Comparison of ENCODE assay signal across 1 cellular context in the genomic region with DNA sequence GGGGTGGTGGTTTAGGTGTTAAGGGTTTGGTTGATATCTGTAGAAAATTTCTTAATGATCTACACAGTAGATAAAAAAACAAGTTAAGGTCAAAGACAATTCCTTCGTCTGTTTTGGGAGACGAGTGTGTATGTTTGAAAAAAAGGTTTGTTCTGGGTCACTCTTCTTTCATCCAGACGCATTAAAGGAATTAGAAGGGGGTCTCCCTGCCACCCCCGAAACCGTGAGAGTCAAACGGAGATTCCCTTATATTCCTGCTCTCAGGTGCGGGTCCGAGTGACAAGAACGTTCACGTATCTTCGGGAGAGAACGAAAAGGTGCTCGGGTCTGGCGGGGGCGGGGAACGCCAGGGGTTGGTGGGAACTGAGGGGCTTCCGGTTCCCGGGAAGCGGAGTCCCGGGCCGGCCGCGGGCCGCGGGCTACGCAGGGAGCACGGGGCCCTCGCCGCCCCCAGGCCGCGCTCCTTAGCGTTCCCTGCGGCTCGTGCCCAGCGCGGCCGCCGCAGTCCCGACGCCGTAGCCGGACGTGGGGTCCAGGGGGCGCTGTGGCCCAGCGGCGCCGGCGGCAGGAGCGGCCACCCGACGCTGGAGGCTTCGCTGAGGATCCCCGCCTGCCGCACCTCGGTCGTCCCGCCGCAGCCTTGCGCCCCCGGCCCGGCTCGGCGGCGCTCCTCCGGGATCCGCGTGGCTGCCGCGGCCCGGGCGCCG.
TF ChIP-seq lines count a peak whose summit lies in the region.

A gene with protein sequence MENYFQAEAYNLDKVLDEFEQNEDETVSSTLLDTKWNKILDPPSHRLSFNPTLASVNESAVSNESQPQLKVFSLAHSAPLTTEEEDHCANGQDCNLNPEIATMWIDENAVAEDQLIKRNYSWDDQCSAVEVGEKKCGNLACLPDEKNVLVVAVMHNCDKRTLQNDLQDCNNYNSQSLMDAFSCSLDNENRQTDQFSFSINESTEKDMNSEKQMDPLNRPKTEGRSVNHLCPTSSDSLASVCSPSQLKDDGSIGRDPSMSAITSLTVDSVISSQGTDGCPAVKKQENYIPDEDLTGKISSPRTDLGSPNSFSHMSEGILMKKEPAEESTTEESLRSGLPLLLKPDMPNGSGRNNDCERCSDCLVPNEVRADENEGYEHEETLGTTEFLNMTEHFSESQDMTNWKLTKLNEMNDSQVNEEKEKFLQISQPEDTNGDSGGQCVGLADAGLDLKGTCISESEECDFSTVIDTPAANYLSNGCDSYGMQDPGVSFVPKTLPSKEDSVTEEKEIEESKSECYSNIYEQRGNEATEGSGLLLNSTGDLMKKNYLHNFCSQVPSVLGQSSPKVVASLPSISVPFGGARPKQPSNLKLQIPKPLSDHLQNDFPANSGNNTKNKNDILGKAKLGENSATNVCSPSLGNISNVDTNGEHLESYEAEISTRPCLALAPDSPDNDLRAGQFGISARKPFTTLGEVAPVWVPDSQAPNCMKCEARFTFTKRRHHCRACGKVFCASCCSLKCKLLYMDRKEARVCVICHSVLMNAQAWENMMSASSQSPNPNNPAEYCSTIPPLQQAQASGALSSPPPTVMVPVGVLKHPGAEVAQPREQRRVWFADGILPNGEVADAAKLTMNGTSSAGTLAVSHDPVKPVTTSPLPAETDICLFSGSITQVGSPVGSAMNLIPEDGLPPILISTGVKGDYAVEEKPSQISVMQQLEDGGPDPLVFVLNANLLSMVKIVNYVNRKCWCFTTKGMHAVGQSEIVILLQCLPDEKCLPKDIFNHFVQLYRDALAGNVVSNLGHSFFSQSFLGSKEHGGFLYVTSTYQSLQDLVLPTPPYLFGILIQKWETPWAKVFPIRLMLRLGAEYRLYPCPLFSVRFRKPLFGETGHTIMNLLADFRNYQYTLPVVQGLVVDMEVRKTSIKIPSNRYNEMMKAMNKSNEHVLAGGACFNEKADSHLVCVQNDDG (N-terminal part only) (plus strand): TSS at position 577 of the 707 bp plus-strand sequence. CDS start 91,118 bp downstream, outside the sequence.

TF ChIP-seq in HepG2, 621 proteins besides CTCF, POLR2A, EP300 and RAD21 (continued from another document and continues in another):
- TF ChIP-seq ZNF550 (CRISPR knock-in tag; IDR thresholded peaks at IDR 0.05; ENCODE audit: borderline replicate concordance) = no peak
- TF ChIP-seq YY1 (IDR thresholded peaks at IDR 0.05; ENCODE audit: insufficient read depth, insufficient replicate concordance, low read depth, low read length) = peak; percentile 75
- TF ChIP-seq ZNF501 (CRISPR knock-in tag; IDR thresholded peaks at IDR 0.05) = 0 out of 2 replicates have a peak, but pooled peaks have one; percentile 9
- peak; percentile 92 for TF ChIP-seq HNRNPLL (IDR thresholded peaks at IDR 0.05; ENCODE audit: low read depth, low read length, poor library complexity, severe bottlenecking)
- TF ChIP-seq CBX1 (IDR thresholded peaks at IDR 0.05; ENCODE audit: low read depth) = peak; percentile 48
- TF ChIP-seq ZNF883 (CRISPR knock-in tag; IDR thresholded peaks at IDR 0.05; ENCODE audit: not compliant biosample characterization) = peak; percentile 12
- TF ChIP-seq KAT7 (CRISPR knock-in tag; IDR thresholded peaks at IDR 0.05; ENCODE audit: borderline replicate concordance) = peak; percentile 85; the same call in 1 of the 2 replicates
- TF ChIP-seq ZFYVE20 (CRISPR knock-in tag; IDR thresholded peaks at IDR 0.05; ENCODE audit: borderline replicate concordance, low read depth) = no peak
- TF ChIP-seq, protein P1, sequence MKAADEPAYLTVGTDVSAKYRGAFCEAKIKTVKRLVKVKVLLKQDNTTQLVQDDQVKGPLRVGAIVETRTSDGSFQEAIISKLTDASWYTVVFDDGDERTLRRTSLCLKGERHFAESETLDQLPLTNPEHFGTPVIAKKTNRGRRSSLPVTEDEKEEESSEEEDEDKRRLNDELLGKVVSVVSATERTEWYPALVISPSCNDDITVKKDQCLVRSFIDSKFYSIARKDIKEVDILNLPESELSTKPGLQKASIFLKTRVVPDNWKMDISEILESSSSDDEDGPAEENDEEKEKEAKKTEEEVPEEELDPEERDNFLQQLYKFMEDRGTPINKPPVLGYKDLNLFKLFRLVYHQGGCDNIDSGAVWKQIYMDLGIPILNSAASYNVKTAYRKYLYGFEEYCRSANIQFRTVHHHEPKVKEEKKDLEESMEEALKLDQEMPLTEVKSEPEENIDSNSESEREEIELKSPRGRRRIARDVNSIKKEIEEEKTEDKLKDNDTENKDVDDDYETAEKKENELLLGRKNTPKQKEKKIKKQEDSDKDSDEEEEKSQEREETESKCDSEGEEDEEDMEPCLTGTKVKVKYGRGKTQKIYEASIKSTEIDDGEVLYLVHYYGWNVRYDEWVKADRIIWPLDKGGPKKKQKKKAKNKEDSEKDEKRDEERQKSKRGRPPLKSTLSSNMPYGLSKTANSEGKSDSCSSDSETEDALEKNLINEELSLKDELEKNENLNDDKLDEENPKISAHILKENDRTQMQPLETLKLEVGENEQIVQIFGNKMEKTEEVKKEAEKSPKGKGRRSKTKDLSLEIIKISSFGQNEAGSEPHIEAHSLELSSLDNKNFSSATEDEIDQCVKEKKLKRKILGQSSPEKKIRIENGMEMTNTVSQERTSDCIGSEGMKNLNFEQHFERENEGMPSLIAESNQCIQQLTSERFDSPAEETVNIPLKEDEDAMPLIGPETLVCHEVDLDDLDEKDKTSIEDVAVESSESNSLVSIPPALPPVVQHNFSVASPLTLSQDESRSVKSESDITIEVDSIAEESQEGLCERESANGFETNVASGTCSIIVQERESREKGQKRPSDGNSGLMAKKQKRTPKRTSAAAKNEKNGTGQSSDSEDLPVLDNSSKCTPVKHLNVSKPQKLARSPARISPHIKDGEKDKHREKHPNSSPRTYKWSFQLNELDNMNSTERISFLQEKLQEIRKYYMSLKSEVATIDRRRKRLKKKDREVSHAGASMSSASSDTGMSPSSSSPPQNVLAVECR (CRISPR knock-in tag; IDR thresholded peaks at IDR 0.05; ENCODE audit: borderline replicate concordance) = peak; percentile 75; the same call in 1 of the 2 replicates
- TF ChIP-seq DNMT3B (CRISPR knock-in tag; conservative IDR thresholded peaks at IDR 0.05) = no peak
- TF ChIP-seq, protein P2, sequence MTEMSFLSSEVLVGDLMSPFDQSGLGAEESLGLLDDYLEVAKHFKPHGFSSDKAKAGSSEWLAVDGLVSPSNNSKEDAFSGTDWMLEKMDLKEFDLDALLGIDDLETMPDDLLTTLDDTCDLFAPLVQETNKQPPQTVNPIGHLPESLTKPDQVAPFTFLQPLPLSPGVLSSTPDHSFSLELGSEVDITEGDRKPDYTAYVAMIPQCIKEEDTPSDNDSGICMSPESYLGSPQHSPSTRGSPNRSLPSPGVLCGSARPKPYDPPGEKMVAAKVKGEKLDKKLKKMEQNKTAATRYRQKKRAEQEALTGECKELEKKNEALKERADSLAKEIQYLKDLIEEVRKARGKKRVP (CRISPR knock-in tag; IDR thresholded peaks at IDR 0.05) = peak in 1 of 2 experiments; percentile 22; a peak in 1 of 4 replicates
- TF ChIP-seq HOXA3 (CRISPR knock-in tag; IDR thresholded peaks at IDR 0.05) = peak; percentile 83
- peak; percentile 72 for TF ChIP-seq ZBTB38 (CRISPR knock-in tag; IDR thresholded peaks at IDR 0.05)
- TF ChIP-seq TRIM24 (CRISPR knock-in tag; IDR thresholded peaks at IDR 0.05) = no peak
- TF ChIP-seq TAF15 (IDR thresholded peaks at IDR 0.05; ENCODE audit: low read depth, low read length, poor library complexity, severe bottlenecking) = no peak
- peak; percentile 64 for TF ChIP-seq ZNF768 (CRISPR knock-in tag; IDR thresholded peaks at IDR 0.05)
- TF ChIP-seq, protein P3, sequence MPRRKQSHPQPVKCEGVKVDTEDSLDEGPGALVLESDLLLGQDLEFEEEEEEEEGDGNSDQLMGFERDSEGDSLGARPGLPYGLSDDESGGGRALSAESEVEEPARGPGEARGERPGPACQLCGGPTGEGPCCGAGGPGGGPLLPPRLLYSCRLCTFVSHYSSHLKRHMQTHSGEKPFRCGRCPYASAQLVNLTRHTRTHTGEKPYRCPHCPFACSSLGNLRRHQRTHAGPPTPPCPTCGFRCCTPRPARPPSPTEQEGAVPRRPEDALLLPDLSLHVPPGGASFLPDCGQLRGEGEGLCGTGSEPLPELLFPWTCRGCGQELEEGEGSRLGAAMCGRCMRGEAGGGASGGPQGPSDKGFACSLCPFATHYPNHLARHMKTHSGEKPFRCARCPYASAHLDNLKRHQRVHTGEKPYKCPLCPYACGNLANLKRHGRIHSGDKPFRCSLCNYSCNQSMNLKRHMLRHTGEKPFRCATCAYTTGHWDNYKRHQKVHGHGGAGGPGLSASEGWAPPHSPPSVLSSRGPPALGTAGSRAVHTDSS (CRISPR knock-in tag; conservative IDR thresholded peaks at IDR 0.05) = no peak
- TF ChIP-seq ZNF660 (CRISPR knock-in tag; IDR thresholded peaks at IDR 0.05; ENCODE audit: borderline replicate concordance, low read depth) = no peak
- TF ChIP-seq POGZ (CRISPR knock-in tag; IDR thresholded peaks at IDR 0.05) = peak; percentile 4; the same call in 1 of the 2 replicates
- TF ChIP-seq, protein P4, sequence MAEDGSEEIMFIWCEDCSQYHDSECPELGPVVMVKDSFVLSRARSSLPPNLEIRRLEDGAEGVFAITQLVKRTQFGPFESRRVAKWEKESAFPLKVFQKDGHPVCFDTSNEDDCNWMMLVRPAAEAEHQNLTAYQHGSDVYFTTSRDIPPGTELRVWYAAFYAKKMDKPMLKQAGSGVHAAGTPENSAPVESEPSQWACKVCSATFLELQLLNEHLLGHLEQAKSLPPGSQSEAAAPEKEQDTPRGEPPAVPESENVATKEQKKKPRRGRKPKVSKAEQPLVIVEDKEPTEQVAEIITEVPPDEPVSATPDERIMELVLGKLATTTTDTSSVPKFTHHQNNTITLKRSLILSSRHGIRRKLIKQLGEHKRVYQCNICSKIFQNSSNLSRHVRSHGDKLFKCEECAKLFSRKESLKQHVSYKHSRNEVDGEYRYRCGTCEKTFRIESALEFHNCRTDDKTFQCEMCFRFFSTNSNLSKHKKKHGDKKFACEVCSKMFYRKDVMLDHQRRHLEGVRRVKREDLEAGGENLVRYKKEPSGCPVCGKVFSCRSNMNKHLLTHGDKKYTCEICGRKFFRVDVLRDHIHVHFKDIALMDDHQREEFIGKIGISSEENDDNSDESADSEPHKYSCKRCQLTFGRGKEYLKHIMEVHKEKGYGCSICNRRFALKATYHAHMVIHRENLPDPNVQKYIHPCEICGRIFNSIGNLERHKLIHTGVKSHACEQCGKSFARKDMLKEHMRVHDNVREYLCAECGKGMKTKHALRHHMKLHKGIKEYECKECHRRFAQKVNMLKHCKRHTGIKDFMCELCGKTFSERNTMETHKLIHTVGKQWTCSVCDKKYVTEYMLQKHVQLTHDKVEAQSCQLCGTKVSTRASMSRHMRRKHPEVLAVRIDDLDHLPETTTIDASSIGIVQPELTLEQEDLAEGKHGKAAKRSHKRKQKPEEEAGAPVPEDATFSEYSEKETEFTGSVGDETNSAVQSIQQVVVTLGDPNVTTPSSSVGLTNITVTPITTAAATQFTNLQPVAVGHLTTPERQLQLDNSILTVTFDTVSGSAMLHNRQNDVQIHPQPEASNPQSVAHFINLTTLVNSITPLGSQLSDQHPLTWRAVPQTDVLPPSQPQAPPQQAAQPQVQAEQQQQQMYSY (CRISPR knock-in tag; IDR thresholded peaks at IDR 0.05) = peak; percentile 61; the same call in 1 of the 2 replicates
- TF ChIP-seq ZNF670 (CRISPR knock-in tag; IDR thresholded peaks at IDR 0.05; ENCODE audit: borderline replicate concordance) = no peak
- TF ChIP-seq, protein P5, sequence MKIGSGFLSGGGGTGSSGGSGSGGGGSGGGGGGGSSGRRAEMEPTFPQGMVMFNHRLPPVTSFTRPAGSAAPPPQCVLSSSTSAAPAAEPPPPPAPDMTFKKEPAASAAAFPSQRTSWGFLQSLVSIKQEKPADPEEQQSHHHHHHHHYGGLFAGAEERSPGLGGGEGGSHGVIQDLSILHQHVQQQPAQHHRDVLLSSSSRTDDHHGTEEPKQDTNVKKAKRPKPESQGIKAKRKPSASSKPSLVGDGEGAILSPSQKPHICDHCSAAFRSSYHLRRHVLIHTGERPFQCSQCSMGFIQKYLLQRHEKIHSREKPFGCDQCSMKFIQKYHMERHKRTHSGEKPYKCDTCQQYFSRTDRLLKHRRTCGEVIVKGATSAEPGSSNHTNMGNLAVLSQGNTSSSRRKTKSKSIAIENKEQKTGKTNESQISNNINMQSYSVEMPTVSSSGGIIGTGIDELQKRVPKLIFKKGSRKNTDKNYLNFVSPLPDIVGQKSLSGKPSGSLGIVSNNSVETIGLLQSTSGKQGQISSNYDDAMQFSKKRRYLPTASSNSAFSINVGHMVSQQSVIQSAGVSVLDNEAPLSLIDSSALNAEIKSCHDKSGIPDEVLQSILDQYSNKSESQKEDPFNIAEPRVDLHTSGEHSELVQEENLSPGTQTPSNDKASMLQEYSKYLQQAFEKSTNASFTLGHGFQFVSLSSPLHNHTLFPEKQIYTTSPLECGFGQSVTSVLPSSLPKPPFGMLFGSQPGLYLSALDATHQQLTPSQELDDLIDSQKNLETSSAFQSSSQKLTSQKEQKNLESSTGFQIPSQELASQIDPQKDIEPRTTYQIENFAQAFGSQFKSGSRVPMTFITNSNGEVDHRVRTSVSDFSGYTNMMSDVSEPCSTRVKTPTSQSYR (CRISPR knock-in tag; IDR thresholded peaks at IDR 0.05; ENCODE audit: borderline replicate concordance) = peak; percentile 44; the same call in 1 of the 2 replicates
- peak; percentile 71; the same call in 1 of the 2 replicates for TF ChIP-seq ZNF34 (CRISPR knock-in tag; IDR thresholded peaks at IDR 0.05; ENCODE audit: borderline replicate concordance)
- no peak for TF ChIP-seq HMGA1 (CRISPR knock-in tag; conservative IDR thresholded peaks at IDR 0.05)
- peak; percentile 41; the same call in 1 of the 2 replicates for TF ChIP-seq GABPA (IDR thresholded peaks at IDR 0.05; ENCODE audit: low read depth, low read length)
- peak; percentile 53; the same call in 1 of the 2 replicates for TF ChIP-seq GABPA (CRISPR knock-in tag; IDR thresholded peaks at IDR 0.05; ENCODE audit: low read depth)
- TF ChIP-seq, protein P6, sequence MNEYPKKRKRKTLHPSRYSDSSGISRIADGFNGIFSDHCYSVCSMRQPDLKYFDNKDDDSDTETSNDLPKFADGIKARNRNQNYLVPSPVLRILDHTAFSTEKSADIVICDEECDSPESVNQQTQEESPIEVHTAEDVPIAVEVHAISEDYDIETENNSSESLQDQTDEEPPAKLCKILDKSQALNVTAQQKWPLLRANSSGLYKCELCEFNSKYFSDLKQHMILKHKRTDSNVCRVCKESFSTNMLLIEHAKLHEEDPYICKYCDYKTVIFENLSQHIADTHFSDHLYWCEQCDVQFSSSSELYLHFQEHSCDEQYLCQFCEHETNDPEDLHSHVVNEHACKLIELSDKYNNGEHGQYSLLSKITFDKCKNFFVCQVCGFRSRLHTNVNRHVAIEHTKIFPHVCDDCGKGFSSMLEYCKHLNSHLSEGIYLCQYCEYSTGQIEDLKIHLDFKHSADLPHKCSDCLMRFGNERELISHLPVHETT (CRISPR knock-in tag; conservative IDR thresholded peaks at IDR 0.05) = peak; percentile 84; the same call in 1 of the 2 replicates
- TF ChIP-seq ETV5 (CRISPR knock-in tag; IDR thresholded peaks at IDR 0.05; ENCODE audit: borderline replicate concordance) = peak; percentile 63
- no peak for TF ChIP-seq NCOA2 (CRISPR knock-in tag; IDR thresholded peaks at IDR 0.05)
- TF ChIP-seq ELF1 (CRISPR knock-in tag; IDR thresholded peaks at IDR 0.05) = 0 out of 2 replicates have a peak, but pooled peaks have one; percentile 47
- TF ChIP-seq ZNF263 (CRISPR knock-in tag; IDR thresholded peaks at IDR 0.05) = peak; percentile 90
- TF ChIP-seq NR3C1 (CRISPR knock-in tag; IDR thresholded peaks at IDR 0.05) = no peak
